ENCODE assay signal across 8 cellular contexts in genomic region chr12:121352053-121353018, GRCh38. TPM values are rescaled to one million over a fixed set of nuclear protein-coding genes. Genes with fewer than 3 reads are reported as not detected.
A peak's percentile ranks its signal among the peaks of the same experiment; 100 is the strongest.
DNase-seq lines count a peak whose midpoint lies in the region; ATAC-seq and TF ChIP-seq lines count a peak whose summit lies in the region.

A gene with protein sequence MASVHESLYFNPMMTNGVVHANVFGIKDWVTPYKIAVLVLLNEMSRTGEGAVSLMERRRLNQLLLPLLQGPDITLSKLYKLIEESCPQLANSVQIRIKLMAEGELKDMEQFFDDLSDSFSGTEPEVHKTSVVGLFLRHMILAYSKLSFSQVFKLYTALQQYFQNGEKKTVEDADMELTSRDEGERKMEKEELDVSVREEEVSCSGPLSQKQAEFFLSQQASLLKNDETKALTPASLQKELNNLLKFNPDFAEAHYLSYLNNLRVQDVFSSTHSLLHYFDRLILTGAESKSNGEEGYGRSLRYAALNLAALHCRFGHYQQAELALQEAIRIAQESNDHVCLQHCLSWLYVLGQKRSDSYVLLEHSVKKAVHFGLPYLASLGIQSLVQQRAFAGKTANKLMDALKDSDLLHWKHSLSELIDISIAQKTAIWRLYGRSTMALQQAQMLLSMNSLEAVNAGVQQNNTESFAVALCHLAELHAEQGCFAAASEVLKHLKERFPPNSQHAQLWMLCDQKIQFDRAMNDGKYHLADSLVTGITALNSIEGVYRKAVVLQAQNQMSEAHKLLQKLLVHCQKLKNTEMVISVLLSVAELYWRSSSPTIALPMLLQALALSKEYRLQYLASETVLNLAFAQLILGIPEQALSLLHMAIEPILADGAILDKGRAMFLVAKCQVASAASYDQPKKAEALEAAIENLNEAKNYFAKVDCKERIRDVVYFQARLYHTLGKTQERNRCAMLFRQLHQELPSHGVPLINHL (minus strand): TSS chr12:121352411. CDS start chr12:121352340, 71 bp downstream.

- TF ChIP-seq CTCF in colonic mucosa (IDR thresholded peaks at IDR 0.05): no peak

- H3K4me3 Mint-ChIP-seq in activated CD4-positive, alpha-beta T cell treated with anti-CD3 and anti-CD28 coated beads, Interleukin-2, amount 10 ng/mL, durations not matched to agents 24 days and 14 days: peak within 1 kb of the TSS; percentile 96

- H3K4me1 Mint-ChIP-seq in activated CD4-positive, alpha-beta T cell treated with anti-CD3 and anti-CD28 coated beads, Interleukin-2, amount 10 ng/mL, durations not matched to agents 24 days and 14 days: peaks cover 23% of the 10 kb centered on the region

- peaks cover 4% of the 10 kb centered on the region for H3K27me3 Mint-ChIP-seq in activated CD4-positive, alpha-beta T cell treated with anti-CD3 and anti-CD28 coated beads, Interleukin-2, amount 10 ng/mL, durations not matched to agents 24 days and 14 days

- H4K20me1 ChIP-seq in BLaER1: peaks cover 41% of the 10 kb centered on the region

- H3K9ac ChIP-seq in BLaER1 (peak within 1 kb of the TSS; percentile 91), colonic mucosa (ENCODE audit: low read depth in 2 of 2, low read length in 2 of 2) (peak within 1 kb of the TSS; percentile 75 to 99)

- peak within 1 kb of the TSS; percentile 84 for H3K27ac ChIP-seq in BLaER1
- peak within 1 kb of the TSS; percentile 88 for H3K27ac ChIP-seq in colonic mucosa
- peak within 1 kb of the TSS; percentile 88 for H3K27ac ChIP-seq in layer of hippocampus (ENCODE audit: low read depth, low read length)

- H3K4me1 ChIP-seq in BLaER1 (peaks cover 27% of the 10 kb centered on the region), colonic mucosa (no peaks in the 10 kb centered on the region)

- no peaks in the 10 kb centered on the region for H3K9me3 Mint-ChIP-seq in activated CD4-positive, alpha-beta T cell treated with anti-CD3 and anti-CD28 coated beads, Interleukin-2, amount 10 ng/mL, durations not matched to agents 24 days and 14 days

- H3K27me3 ChIP-seq in BLaER1 (no peaks in the 10 kb centered on the region), colonic mucosa (no peaks in the 10 kb centered on the region), layer of hippocampus (ENCODE audit: control insufficient read depth, insufficient read depth, low read length) (no peaks in the 10 kb centered on the region)

- H3K4me3 ChIP-seq in BLaER1 (peak within 1 kb of the TSS; percentile 90), colonic mucosa (peak within 1 kb of the TSS; percentile 95)

- DNase-seq in NCI-H526 treated with DMSO at 0.1 percent for 48 hours (lab: John Stamatoyannopoulos, UW) (peak; percentile 99), colonic mucosa (peak; percentile 96)
- peak; percentile 97 for DNase-seq in activated CD4-positive, alpha-beta T cell treated with anti-CD3 and anti-CD28 coated beads, Interleukin-2, amount 10 ng/mL, durations not matched to agents 24 days and 14 days
- DNase-seq in stimulated activated CD4-positive, alpha-beta T cell treated with anti-CD3 and anti-CD28 coated beads, Interleukin-1b, Interleukin-23, amount 100 ng/mL, for 4 hours (ENCODE audit: low read depth in 2 of 2): peak; percentile 72 to 83

- H3K27ac Mint-ChIP-seq in activated CD4-positive, alpha-beta T cell treated with anti-CD3 and anti-CD28 coated beads, Interleukin-2, amount 10 ng/mL, durations not matched to agents 24 days and 14 days: peak within 1 kb of the TSS; percentile 98

- H3K36me3 ChIP-seq in BLaER1 (peaks cover 20% of the 10 kb centered on the region), colonic mucosa (no peaks in the 10 kb centered on the region)

- H3K36me3 Mint-ChIP-seq in activated CD4-positive, alpha-beta T cell treated with anti-CD3 and anti-CD28 coated beads, Interleukin-2, amount 10 ng/mL, durations not matched to agents 24 days and 14 days (ENCODE audit: low read depth): peaks cover 9% of the 10 kb centered on the region

- no peaks in the 10 kb centered on the region for H3K9me3 ChIP-seq in BLaER1
- no peaks in the 10 kb centered on the region for H3K9me3 ChIP-seq in colonic mucosa

- intact Hi-C loops in activated CD4-positive, alpha-beta T cell treated with anti-CD3 and anti-CD28 coated beads, Interleukin-2, amount 10 ng/mL, durations not matched to agents 24 days and 14 days (cut with micrococcal nuclease): loop anchor here (1.0 to 5.0 kb wide), 4 partner anchors 48 to 114 kb away; partner anchors contain the start of genes CAMKK2 and RNF34
- intact Hi-C loops in colonic mucosa (cut with DNase I): loop anchor here (5.0 kb wide), 1 partner anchor 50 kb away; the partner anchor contains the start of gene RNF34

- H3K4me2 ChIP-seq in BLaER1: peak within 1 kb of the TSS; percentile 90

- ATAC-seq in GM19324 (IDR thresholded peaks at IDR 0.05; ENCODE audit: low FRiP score, unreplicated experiment) (peak; percentile 96), HG03469 (IDR thresholded peaks at IDR 0.05; ENCODE audit: unreplicated experiment) (peak; percentile 89)

RNA-seq across cellular contexts. Expression of the gene that starts here (rescaled TPM):
- 151 and 154 TPM in 2 replicates for total RNA-seq in activated CD4-positive, alpha-beta T cell treated with anti-CD3 and anti-CD28 coated beads, Interleukin-2, amount 10 ng/mL, durations not matched to agents 24 days and 14 days
- 10 to 100 TPM; 70.6 to 86.2 TPM for total RNA-seq in colonic mucosa

Comparison
In these comparisons a context has a peak if more than half of its experiments do, and no peak if none do; other contexts are left out.
1. Peak in every context shown above with its lines: DNase-seq, ATAC-seq, H3K4me3 ChIP-seq and H3K27ac ChIP-seq.